19 cellular contexts compared by ENCODE assay signal in genomic region chr17:540632-541031, GRCh38.
"Had no signal": no experiment of that assay in that cellular context is flagged by ENCODE, and none has a peak within 500 bp of the region (broad histone marks: within the 10 kb centered on the region; RNA-seq: fewer than 3 reads in every experiment).

No MANE protein-coding gene starts in this region.

- H3K9me3 Mint-ChIP-seq: activated naive CD4-positive, alpha-beta T cell treated with anti-CD3 and anti-CD28 coated beads for 36 hours; dendritic cell treated with granulocyte-macrophage colony-stimulating factor and Interleukin-4, amounts not matched to agents 40 ng/mL and 50 ng/mL, for 4 days; naive thymus-derived CD8-positive, alpha-beta T cell had no signal

- H3K27me3 ChIP-seq: adrenal gland, esophagus squamous epithelium, hepatocyte, spleen, transverse colon, uterus had no signal

- H3K4me3 Mint-ChIP-seq: activated CD8-positive, alpha-beta memory T cell treated with anti-CD3 and anti-CD28 coated beads, Interleukin-2, amount 10 ng/mL, durations not matched to agents 7 days and 5 days; activated naive CD4-positive, alpha-beta T cell treated with anti-CD3 and anti-CD28 coated beads for 36 hours; dendritic cell treated with granulocyte-macrophage colony-stimulating factor and Interleukin-4, amounts not matched to agents 40 ng/mL and 50 ng/mL, for 4 days; naive thymus-derived CD8-positive, alpha-beta T cell had no signal

- DNase-seq: activated CD4-positive, alpha-beta T cell treated with anti-CD3 and anti-CD28 coated beads, Interleukin-2, amount 50 U/mL, for 48 hours; activated CD8-positive, alpha-beta memory T cell treated with anti-CD3 and anti-CD28 coated beads, Interleukin-2, amount 10 ng/mL, durations not matched to agents 7 days and 5 days; activated naive CD4-positive, alpha-beta T cell treated with anti-CD3 and anti-CD28 coated beads for 36 hours; adrenal gland; effector CD8-positive, alpha-beta T cell; esophagus squamous epithelium; left cardiac atrium; lower lobe of right lung; naive thymus-derived CD8-positive, alpha-beta T cell; nucleus accumbens; spleen; stimulated activated CD4-positive, alpha-beta T cell treated with anti-CD3 and anti-CD28 coated beads, Interleukin-4, amount 100 ng/mL, for 4 hours; stimulated activated naive CD4-positive, alpha-beta T cell treated with Interleukin-2 at 50 U/mL for 16 hours; SW 1271; T-helper 2 cell; transverse colon; uterus had no signal

- H3K4me3 ChIP-seq: adrenal gland, esophagus squamous epithelium, hepatocyte, lower lobe of right lung, spleen, transverse colon, uterus had no signal

- H3K9me3 ChIP-seq: adrenal gland, esophagus squamous epithelium, lower lobe of right lung, spleen, transverse colon, uterus had no signal

- H3K27me3 Mint-ChIP-seq: activated CD8-positive, alpha-beta memory T cell treated with anti-CD3 and anti-CD28 coated beads, Interleukin-2, amount 10 ng/mL, durations not matched to agents 7 days and 5 days; dendritic cell treated with granulocyte-macrophage colony-stimulating factor and Interleukin-4, amounts not matched to agents 40 ng/mL and 50 ng/mL, for 4 days; naive thymus-derived CD8-positive, alpha-beta T cell had no signal

- H3K4me1 ChIP-seq: esophagus squamous epithelium, transverse colon, uterus had no signal

- H3K27ac Mint-ChIP-seq: activated CD8-positive, alpha-beta memory T cell treated with anti-CD3 and anti-CD28 coated beads, Interleukin-2, amount 10 ng/mL, durations not matched to agents 7 days and 5 days; activated naive CD4-positive, alpha-beta T cell treated with anti-CD3 and anti-CD28 coated beads for 36 hours; dendritic cell treated with granulocyte-macrophage colony-stimulating factor and Interleukin-4, amounts not matched to agents 40 ng/mL and 50 ng/mL, for 4 days had no signal

- H3K36me3 ChIP-seq: uterus had no signal

- H2AFZ ChIP-seq: hepatocyte had no signal

- H3K79me2 ChIP-seq: hepatocyte had no signal

- H3K4me2 ChIP-seq: hepatocyte had no signal

- ATAC-seq: activated CD8-positive, alpha-beta memory T cell treated with anti-CD3 and anti-CD28 coated beads, Interleukin-2, amount 10 ng/mL, durations not matched to agents 7 days and 5 days; left cardiac atrium; lower lobe of right lung had no signal
